18 cellular contexts compared by ENCODE assay signal in the genomic region with DNA sequence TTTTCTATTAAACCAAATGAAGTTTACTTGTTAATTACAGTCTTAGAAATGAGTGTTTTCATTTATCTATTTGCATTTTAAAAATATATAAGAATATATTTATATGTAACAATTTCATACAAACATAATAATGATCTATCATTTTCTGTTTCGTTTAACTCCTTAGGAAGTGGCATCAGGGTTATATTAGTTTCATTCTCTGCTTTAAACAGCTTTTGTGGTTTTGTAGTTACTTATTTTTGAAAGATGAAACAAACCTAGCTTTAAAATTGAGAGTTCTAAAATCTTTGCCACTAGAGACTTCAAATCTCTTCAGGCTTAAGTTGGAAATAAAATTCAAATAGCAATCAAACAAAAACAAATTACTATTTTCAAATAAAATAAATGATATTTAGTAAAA.
DNase-seq lines count a peak whose midpoint lies in the region; ATAC-seq, FAIRE-seq and TF ChIP-seq lines count a peak whose summit lies in the region.
"Had no signal": no experiment of that assay in that cellular context is flagged by ENCODE, and none has a peak within 500 bp of the region (broad histone marks: within the 10 kb centered on the region; RNA-seq: fewer than 3 reads in every experiment).

No MANE protein-coding gene starts in this region.

- no peaks in the 10 kb centered on the region for H3K36me3 ChIP-seq in GM12878 (ENCODE audit: control insufficient read depth in 2 of 2, insufficient read depth in 2 of 2, low read length in 1 of 2)
- H3K36me3 ChIP-seq: pancreas had no signal

- H3K4me1 Mint-ChIP-seq in activated naive CD4-positive, alpha-beta T cell treated with anti-CD3 and anti-CD28 coated beads for 36 hours (ENCODE audit: low read depth): no peaks in the 10 kb centered on the region
- H3K4me1 Mint-ChIP-seq: activated CD4-positive, alpha-beta T cell treated with anti-CD3 and anti-CD28 coated beads, Interleukin-2, amount 10 ng/mL, durations not matched to agents 24 days and 14 days had no signal

- CTCF ChIA-PET in GM12878 (lab: Yijun Ruan, JAX): interaction anchor here (0.7 to 1.0 kb wide), 2 partner anchors 95 to 431 kb away, joined by 3 to 5 read pairs; no protein-coding TSS in a partner anchor
- CTCF ChIA-PET in activated naive CD4-positive, alpha-beta T cell treated with anti-CD3 and anti-CD28 coated beads for 36 hours (lab: Charles Lee): interaction anchor here (0.8 kb wide), 1 partner anchor 28 kb away, joined by 3 read pairs; no protein-coding TSS in a partner anchor

- no peak for TF ChIP-seq EP300 in GM12878 (IDR thresholded peaks at IDR 0.05; ENCODE audit: borderline replicate concordance in 1 of 2, control insufficient read depth in 1 of 2, low read depth in 2 of 2, low read length in 2 of 2)

- RAD21 ChIA-PET in GM12878 (lab: Charles Lee; ENCODE audit: unreplicated experiment): interaction anchor here (1.1 kb wide), 1 partner anchor 42 kb away, joined by 5 read pairs; no protein-coding TSS in a partner anchor

- no peaks in the 10 kb centered on the region for H4K20me1 ChIP-seq in GM12878 (ENCODE audit: control insufficient read depth, insufficient read depth)

- H3K27ac Mint-ChIP-seq in activated naive CD4-positive, alpha-beta T cell treated with anti-CD3 and anti-CD28 coated beads for 36 hours: no peak overlapping the region
- H3K27ac Mint-ChIP-seq: activated CD4-positive, alpha-beta T cell treated with anti-CD3 and anti-CD28 coated beads, Interleukin-2, amount 10 ng/mL, durations not matched to agents 24 days and 14 days; CD4-positive, alpha-beta T cell had no signal

- intact Hi-C loops in GM12878 (cut with micrococcal nuclease; ENCODE audit: unreplicated experiment): loop anchor here (5.0 kb wide), 1 partner anchor 39 kb away; no protein-coding TSS in a partner anchor
- intact Hi-C loops in activated naive CD4-positive, alpha-beta T cell treated with anti-CD3 and anti-CD28 coated beads for 36 hours (cut with micrococcal nuclease): no loop called here

- H3K36me3 Mint-ChIP-seq in activated naive CD4-positive, alpha-beta T cell treated with anti-CD3 and anti-CD28 coated beads for 36 hours (ENCODE audit: low read depth): no peaks in the 10 kb centered on the region

- ATAC-seq in GM19328 (IDR thresholded peaks at IDR 0.05; ENCODE audit: unreplicated experiment): peak; percentile 65
- peak; percentile 95 for ATAC-seq in HG02571 (IDR thresholded peaks at IDR 0.05; ENCODE audit: unreplicated experiment)
- peak; percentile 74 for ATAC-seq in HG03108 (IDR thresholded peaks at IDR 0.05; ENCODE audit: unreplicated experiment)
- peak; percentile 75 for ATAC-seq in GM12878
- ATAC-seq: activated T-cell treated with anti-CD3 and anti-CD28 coated beads, Interleukin-2, amount 50 U/mL, for 4 hours; HepG2; mucosa of descending colon; pancreas had no signal

- DNase-seq in GM12878 (ENCODE audit: low read depth, low spot score) (no peak), NCI-H1092 treated with DMSO at 0.1 percent for 48 hours (lab: John Stamatoyannopoulos, UW) (no peak)
- no peak for DNase-seq in stimulated activated CD4-positive, alpha-beta T cell treated with anti-CD3 and anti-CD28 coated beads, Interleukin-2, amount 100 ng/mL, for 48 hours
- no peak for DNase-seq in activated naive CD4-positive, alpha-beta T cell treated with anti-CD3 and anti-CD28 coated beads for 36 hours
- DNase-seq: activated CD4-positive, alpha-beta T cell treated with anti-CD3 and anti-CD28 coated beads, Interleukin-2, amount 10 ng/mL, durations not matched to agents 24 days and 14 days; activated T-cell treated with anti-CD3 and anti-CD28 coated beads, Interleukin-2, amount 50 U/mL, for 4 hours; amygdala; CD4-positive, alpha-beta T cell; kidney; mucosa of descending colon; MV-4-11; NCI-H2171 treated with DMSO at 0.1 percent for 48 hours; pancreas had no signal

- no peaks in the 10 kb centered on the region for H3K4me1 ChIP-seq in GM12878 (ENCODE audit: control insufficient read depth, insufficient read depth, low read length)
- H3K4me1 ChIP-seq: pancreas had no signal

- FAIRE-seq in GM12878 (lab: Jason Lieb, UNC): no peak
- FAIRE-seq: GM18507, HepG2, kidney, pancreas had no signal

- no peak overlapping the region for H2AFZ ChIP-seq in GM12878 (ENCODE audit: control insufficient read depth, low read depth, low read length)

- POLR2A ChIA-PET in GM12878 (lab: Charles Lee): no interaction called here

- TF ChIP-seq CTCF in GM12878 (IDR thresholded peaks at IDR 0.05 in 2 of 3, conservative IDR thresholded peaks at IDR 0.05 in 1 of 3; ENCODE audit: control insufficient read depth in 2 of 3, extremely low read depth in 1 of 3, insufficient read depth in 1 of 3, low read depth in 3 of 3, low read length in 3 of 3): no peak

- no TSS peak for BruUV-seq in GM12878 (replicated peaks; lab: Mats Ljungman, UMichigan)

- H3K27me3 Mint-ChIP-seq in activated naive CD4-positive, alpha-beta T cell treated with anti-CD3 and anti-CD28 coated beads for 36 hours (ENCODE audit: low read depth): no peaks in the 10 kb centered on the region
- H3K27me3 Mint-ChIP-seq: activated CD4-positive, alpha-beta T cell treated with anti-CD3 and anti-CD28 coated beads, Interleukin-2, amount 10 ng/mL, durations not matched to agents 24 days and 14 days; CD4-positive, alpha-beta T cell had no signal

- H3K4me2 ChIP-seq in GM12878 (ENCODE audit: control insufficient read depth, insufficient read depth): no peak overlapping the region

- no peaks in the 10 kb centered on the region for H3K79me2 ChIP-seq in GM12878 (ENCODE audit: control insufficient read depth, insufficient read depth, low read length)

- WGBS in GM12878 (ENCODE audit: insufficient coverage, insufficient replicate concordance, low lambda C conversion rate, missing lambda C conversion rate): 0% methylated on average over 1 of the region's 1 CpG

- TF ChIP-seq POLR2A in GM12878 (IDR thresholded peaks at IDR 0.05; ENCODE audit: low read depth, low read length): no peak

- SMC1A ChIA-PET in GM12878 (lab: Charles Lee; ENCODE audit: uncharacterized antibody, unreplicated experiment): interaction anchor here (0.7 to 1.8 kb wide), 6 partner anchors 9 to 40 kb away, joined by 3 to 7 read pairs (median 3); no protein-coding TSS in a partner anchor

- no peak overlapping the region for H3K4me3 Mint-ChIP-seq in activated naive CD4-positive, alpha-beta T cell treated with anti-CD3 and anti-CD28 coated beads for 36 hours
- H3K4me3 Mint-ChIP-seq: activated CD4-positive, alpha-beta T cell treated with anti-CD3 and anti-CD28 coated beads, Interleukin-2, amount 10 ng/mL, durations not matched to agents 24 days and 14 days; activated T-cell treated with anti-CD3 and anti-CD28 coated beads, Interleukin-2, amount 50 U/mL, for 4 hours; CD4-positive, alpha-beta T cell had no signal

- TF ChIP-seq RAD21 in GM12878 (IDR thresholded peaks at IDR 0.05; ENCODE audit: insufficient read depth, low read depth, low read length): no peak

- H3K9me3 ChIP-seq in GM12878 (replicated peaks; ENCODE audit: control insufficient read depth, insufficient read depth, low read length): no peaks in the 10 kb centered on the region; the same call in 2 of the 3 replicates
- H3K9me3 ChIP-seq: pancreas had no signal

- no peak overlapping the region for H3K27ac ChIP-seq in GM12878 (ENCODE audit: control insufficient read depth, insufficient read depth)
- H3K27ac ChIP-seq: pancreas had no signal

- H3K9me3 Mint-ChIP-seq in activated naive CD4-positive, alpha-beta T cell treated with anti-CD3 and anti-CD28 coated beads for 36 hours: peaks cover 2% of the 10 kb centered on the region
- H3K9me3 Mint-ChIP-seq: activated CD4-positive, alpha-beta T cell treated with anti-CD3 and anti-CD28 coated beads, Interleukin-2, amount 10 ng/mL, durations not matched to agents 24 days and 14 days had no signal

- no peak overlapping the region for H3K4me3 ChIP-seq in GM12878
- H3K4me3 ChIP-seq: mucosa of descending colon, pancreas had no signal

- H3K9ac ChIP-seq in GM12878 (ENCODE audit: control insufficient read depth, insufficient read depth, low read length): no peak overlapping the region

- no peaks in the 10 kb centered on the region for H3K27me3 ChIP-seq in GM12878 (replicated peaks in 1 of 2; ENCODE audit: control insufficient read depth in 2 of 2, insufficient read depth in 2 of 2, low read length in 1 of 2)
- H3K27me3 ChIP-seq: pancreas had no signal

- in situ Hi-C loops in GM12878 (cut with MboI): no loop called here

TF ChIP-seq in GM12878, 131 proteins besides CTCF, POLR2A, EP300 and RAD21:
- TF ChIP-seq POU2F2 (IDR thresholded peaks at IDR 0.05; ENCODE audit: borderline replicate concordance, low read depth, low read length): no peak
- TF ChIP-seq, protein P1, sequence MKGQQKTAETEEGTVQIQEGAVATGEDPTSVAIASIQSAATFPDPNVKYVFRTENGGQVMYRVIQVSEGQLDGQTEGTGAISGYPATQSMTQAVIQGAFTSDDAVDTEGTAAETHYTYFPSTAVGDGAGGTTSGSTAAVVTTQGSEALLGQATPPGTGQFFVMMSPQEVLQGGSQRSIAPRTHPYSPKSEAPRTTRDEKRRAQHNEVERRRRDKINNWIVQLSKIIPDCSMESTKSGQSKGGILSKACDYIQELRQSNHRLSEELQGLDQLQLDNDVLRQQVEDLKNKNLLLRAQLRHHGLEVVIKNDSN (IDR thresholded peaks at IDR 0.05; ENCODE audit: borderline replicate concordance, extremely low read length, insufficient read depth, low read depth, low read length): no peak
TF ChIP-seq in GM12878: peak in this region for 0.
